ENCODE assay signal across 8 cellular contexts in the genomic region with DNA sequence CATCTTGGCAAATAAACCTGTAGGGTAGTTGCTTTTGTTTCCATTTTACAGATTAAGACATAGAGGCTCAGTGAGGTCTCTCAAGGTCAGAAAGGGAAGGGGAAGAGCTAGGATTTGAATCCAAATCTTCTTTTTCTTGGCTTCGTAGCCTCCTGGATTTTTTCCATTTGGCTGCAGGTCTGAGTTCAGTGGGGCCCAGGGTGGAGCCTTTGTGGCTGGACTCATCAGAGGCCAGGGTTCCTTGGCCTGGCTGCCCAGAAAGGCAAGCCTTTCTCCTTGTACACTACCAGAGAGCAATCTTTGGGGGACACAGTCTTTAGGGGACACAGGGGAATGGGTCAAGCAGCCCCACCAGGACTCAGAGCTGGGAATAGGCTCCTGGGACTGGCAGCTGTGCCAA. TPM values are rescaled to one million over a fixed set of nuclear protein-coding genes. Genes with fewer than 3 reads are reported as not detected.
A peak's percentile ranks its signal among the peaks of the same experiment; 100 is the strongest.
DNase-seq lines count a peak whose midpoint lies in the region; ATAC-seq, FAIRE-seq and TF ChIP-seq lines count a peak whose summit lies in the region.

No MANE protein-coding gene starts in this region.

- CTCF ChIA-PET in activated CD4-positive, alpha-beta T cell treated with anti-CD3 and anti-CD28 coated beads for 36 hours (lab: Charles Lee) = interaction anchor here (0.6 to 4.7 kb wide), 18 partner anchors 15 to 200 kb away, joined by 3 to 29 read pairs (median 4); partner anchors contain the start of gene FBXW2

- H3K9ac ChIP-seq in astrocyte (ENCODE audit: low read length) = no peak overlapping the region

- H3K9me3 Mint-ChIP-seq in activated CD4-positive, alpha-beta T cell treated with anti-CD3 and anti-CD28 coated beads for 36 hours (ENCODE audit: low read depth) = no peaks in the 10 kb centered on the region
- H3K9me3 Mint-ChIP-seq in astrocyte (ENCODE audit: unreplicated experiment) = no peaks in the 10 kb centered on the region

- peaks cover 35% of the 10 kb centered on the region for H3K4me1 ChIP-seq in astrocyte (ENCODE audit: insufficient read depth, low read length)
- H3K4me1 ChIP-seq in thymus (ENCODE audit: control insufficient read depth, insufficient read depth, low read length) = peaks cover 45% of the 10 kb centered on the region

- H3K27ac Mint-ChIP-seq in activated CD4-positive, alpha-beta T cell treated with anti-CD3 and anti-CD28 coated beads for 36 hours = peak overlapping the region; percentile 93
- no peak overlapping the region for H3K27ac Mint-ChIP-seq in astrocyte (ENCODE audit: unreplicated experiment)

- POLR2A ChIA-PET in activated CD4-positive, alpha-beta T cell treated with anti-CD3 and anti-CD28 coated beads for 36 hours (lab: Charles Lee) = interaction anchor here (0.6 to 0.9 kb wide), 2 partner anchors 38 to 144 kb away, joined by 3 to 5 read pairs; partner anchors contain the start of gene FBXW2

- no peak overlapping the region for H3K4me3 Mint-ChIP-seq in activated CD4-positive, alpha-beta T cell treated with anti-CD3 and anti-CD28 coated beads for 36 hours
- no peak overlapping the region for H3K4me3 Mint-ChIP-seq in astrocyte (ENCODE audit: unreplicated experiment)

- no peak overlapping the region for H3K4me3 ChIP-seq in astrocyte (ENCODE audit: insufficient read depth, low read depth, low read length)
- no peak overlapping the region for H3K4me3 ChIP-seq in thymus (ENCODE audit: low read length)

- no peak for FAIRE-seq in astrocyte (lab: Jason Lieb, UNC)

- intact Hi-C loops in activated CD4-positive, alpha-beta T cell treated with anti-CD3 and anti-CD28 coated beads for 36 hours (cut with DNase I, micrococcal nuclease) = loop anchor here (2.0 to 10.0 kb wide), 3 partner anchors 68 to 352 kb away; partner anchors contain the start of gene CDK5RAP2 (in 1 of the 2)

- H3K36me3 ChIP-seq in astrocyte (ENCODE audit: insufficient read depth, low read length) (no peaks in the 10 kb centered on the region), thymus (ENCODE audit: control insufficient read depth, insufficient read depth) (no peaks in the 10 kb centered on the region)

- H4K20me1 ChIP-seq in astrocyte (ENCODE audit: insufficient read depth, low read length) = no peaks in the 10 kb centered on the region

- no peaks in the 10 kb centered on the region for H3K36me3 Mint-ChIP-seq in activated CD4-positive, alpha-beta T cell treated with anti-CD3 and anti-CD28 coated beads for 36 hours (ENCODE audit: low read depth)
- H3K36me3 Mint-ChIP-seq in astrocyte (ENCODE audit: low read depth, unreplicated experiment) = no peaks in the 10 kb centered on the region

- 98% methylated on average over 1 of the region's 1 CpG for WGBS in thymus

- H3K27ac ChIP-seq in astrocyte (ENCODE audit: low read depth, low read length) = peak overlapping the region; percentile 15
- peak overlapping the region; percentile 53 for H3K27ac ChIP-seq in thymus (ENCODE audit: low read depth)

- no peaks in the 10 kb centered on the region for H3K27me3 Mint-ChIP-seq in activated CD4-positive, alpha-beta T cell treated with anti-CD3 and anti-CD28 coated beads for 36 hours
- H3K27me3 Mint-ChIP-seq in astrocyte (ENCODE audit: low read depth, unreplicated experiment) = no peaks in the 10 kb centered on the region

- H3K27me3 ChIP-seq in astrocyte (ENCODE audit: insufficient read depth, low read length) (no peaks in the 10 kb centered on the region), thymus (ENCODE audit: control insufficient read depth, insufficient read depth) (no peaks in the 10 kb centered on the region)

- H3K9me3 ChIP-seq in astrocyte (ENCODE audit: insufficient read depth, low read depth, low read length) (no peaks in the 10 kb centered on the region), thymus (ENCODE audit: control insufficient read depth) (no peaks in the 10 kb centered on the region)

- H3K79me2 ChIP-seq in astrocyte (ENCODE audit: insufficient read depth, low read length) = no peaks in the 10 kb centered on the region

- peaks cover 54% of the 10 kb centered on the region for H3K4me1 Mint-ChIP-seq in activated CD4-positive, alpha-beta T cell treated with anti-CD3 and anti-CD28 coated beads for 36 hours
- peaks cover 20% of the 10 kb centered on the region for H3K4me1 Mint-ChIP-seq in astrocyte (ENCODE audit: low read depth, unreplicated experiment)

- no peak for DNase-seq in activated CD4-positive, alpha-beta T cell treated with anti-CD3 and anti-CD28 coated beads for 36 hours
- DNase-seq in activated CD4-positive, alpha-beta T cell treated with anti-CD3 and anti-CD28 coated beads, Interleukin-2, amount 50 U/mL, for 4 hours = no peak
- no peak for DNase-seq in astrocyte (ENCODE audit: low read depth)
- DNase-seq in left lobe of liver (ENCODE audit: low spot score) = no peak
- no peak for DNase-seq in cerebellar nuclear complex (lab: John Stamatoyannopoulos, UW)
- DNase-seq in effector CD8-positive, alpha-beta T cell (lab: John Stamatoyannopoulos, UW) = no peak

- H3K4me2 ChIP-seq in astrocyte (ENCODE audit: low read length) = peak overlapping the region; percentile 25

- TF ChIP-seq CTCF in astrocyte (IDR thresholded peaks at IDR 0.05; ENCODE audit: insufficient read depth, low read depth, low read length) = no peak

- no peak for ATAC-seq in activated CD4-positive, alpha-beta T cell treated with anti-CD3 and anti-CD28 coated beads for 36 hours
- peak; percentile 15 for ATAC-seq in left lobe of liver
- ATAC-seq in HG03342 (IDR thresholded peaks at IDR 0.05; ENCODE audit: unreplicated experiment) = no peak

- no peak overlapping the region for H2AFZ ChIP-seq in astrocyte (ENCODE audit: low read depth, low read length)

RNA-seq across cellular contexts. Expression of gene TRAF1, which starts 10.5 kb away (rescaled TPM):
- total RNA-seq in activated CD4-positive, alpha-beta T cell treated with anti-CD3 and anti-CD28 coated beads for 36 hours = 100 to 1,000 TPM; 103 to 113 TPM
- total RNA-seq in astrocyte = 4.2 and 4.7 TPM in 2 replicates
- 3.0 TPM for total RNA-seq in left lobe of liver
- 21.7 TPM for polyA plus RNA-seq in thymus

Comparison
In these comparisons a context has a peak if more than half of its experiments do, and no peak if none do; other contexts are left out.
1. RNA of gene TRAF1, which starts 10.5 kb away (total RNA-seq): 103 to 113 TPM in activated CD4-positive, alpha-beta T cell treated with anti-CD3 and anti-CD28 coated beads for 36 hours; 4.2 to 4.7 TPM in astrocyte and 3.0 TPM in left lobe of liver (single experiment); every median in the first group is over 10 times any median in the second.